ENCODE assay signal across 13 cellular contexts in the genomic region with DNA sequence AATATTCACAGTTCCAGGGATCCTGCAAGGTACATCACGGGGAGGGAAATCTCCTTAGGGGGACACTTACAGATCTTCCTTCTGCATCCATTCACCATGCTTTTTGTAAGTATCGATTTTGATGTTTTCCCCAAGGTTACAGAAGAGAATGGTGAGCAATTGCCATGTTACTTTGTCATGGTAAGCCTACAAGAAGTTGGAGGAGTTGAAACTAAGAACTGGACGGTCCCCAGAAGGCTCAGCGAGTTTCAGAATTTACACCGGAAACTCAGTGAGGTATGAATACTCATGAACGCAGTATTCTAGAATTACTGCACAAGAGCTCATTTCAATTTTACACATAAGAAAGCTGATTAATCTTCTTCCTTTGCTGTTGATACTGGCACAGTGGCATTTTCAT. TPM values are rescaled to one million over a fixed set of nuclear protein-coding genes. Genes with fewer than 3 reads are reported as not detected.
A peak's percentile ranks its signal among the peaks of the same experiment; 100 is the strongest.
DNase-seq lines count a peak whose midpoint lies in the region; ATAC-seq, FAIRE-seq and TF ChIP-seq lines count a peak whose summit lies in the region.
"Had no signal": no experiment of that assay in that cellular context is flagged by ENCODE, and none has a peak within 500 bp of the region (broad histone marks: within the 10 kb centered on the region; RNA-seq: fewer than 3 reads in every experiment).

No MANE protein-coding gene starts in this region.

- no peaks in the 10 kb centered on the region for H3K79me2 ChIP-seq in mesendoderm (ENCODE audit: control insufficient read depth, insufficient read depth, low read length)

- H3K4ac ChIP-seq in mesendoderm (ENCODE audit: low read depth, low read length): no peak overlapping the region

- no peak for TF ChIP-seq CTCF in right atrium auricular region (IDR thresholded peaks at IDR 0.05)

- ATAC-seq in GM18520 (IDR thresholded peaks at IDR 0.05; ENCODE audit: unreplicated experiment) (peak; percentile 53), GM21367 (IDR thresholded peaks at IDR 0.05; ENCODE audit: unreplicated experiment) (peak; percentile 63), HG03066 (IDR thresholded peaks at IDR 0.05; ENCODE audit: low read depth, unreplicated experiment) (peak; percentile 47), left ventricle myocardium superior (no peak)
- peak; percentile 83 for ATAC-seq in activated T-helper 17 cell treated with anti-CD3 and anti-CD28 coated beads, Interleukin-2, amount 50 U/mL, for 72 hours (replicated peaks)
- ATAC-seq: naive thymus-derived CD4-positive, alpha-beta T cell had no signal

- H3K27ac Mint-ChIP-seq in activated T-helper 17 cell treated with anti-CD3 and anti-CD28 coated beads, Interleukin-2, amount 50 U/mL, for 72 hours: peak overlapping the region; percentile 70

- H3K27me3 Mint-ChIP-seq in activated T-helper 17 cell treated with anti-CD3 and anti-CD28 coated beads, Interleukin-2, amount 50 U/mL, for 72 hours: no peaks in the 10 kb centered on the region
- H3K27me3 Mint-ChIP-seq: naive thymus-derived CD4-positive, alpha-beta T cell had no signal

- no peak overlapping the region for H2AK5ac ChIP-seq in mesendoderm (ENCODE audit: low read length)

- peak overlapping the region; percentile 58 for H3K4me3 Mint-ChIP-seq in activated T-helper 17 cell treated with anti-CD3 and anti-CD28 coated beads, Interleukin-2, amount 50 U/mL, for 72 hours
- H3K4me3 Mint-ChIP-seq: naive thymus-derived CD4-positive, alpha-beta T cell had no signal

- H2BK120ac ChIP-seq in mesendoderm (ENCODE audit: low read depth, low read length): no peak overlapping the region

- H3K4me1 Mint-ChIP-seq in activated T-helper 17 cell treated with anti-CD3 and anti-CD28 coated beads, Interleukin-2, amount 50 U/mL, for 72 hours: peaks cover 41% of the 10 kb centered on the region

- no peak overlapping the region for H4K5ac ChIP-seq in mesendoderm (ENCODE audit: low read length)

- H3K23ac ChIP-seq in mesendoderm (ENCODE audit: low read length): no peak overlapping the region

- DNase-seq in small intestine (no peak), right atrium auricular region (ENCODE audit: low spot score) (no peak), mesendoderm (no peak), left ventricle myocardium superior (no peak)
- DNase-seq: Caco-2; naive thymus-derived CD4-positive, alpha-beta T cell; NCI-H187; OCI-M1; T-helper 9 cell had no signal

- FAIRE-seq in small intestine (lab: Jason Lieb, UNC): no peak

- H3K36me3 ChIP-seq in small intestine (ENCODE audit: control insufficient read depth in 2 of 2, insufficient read depth in 2 of 2, low read length in 2 of 2) (no peaks in the 10 kb centered on the region), right atrium auricular region (peaks cover 18% of the 10 kb centered on the region), mesendoderm (ENCODE audit: control insufficient read depth, insufficient read depth, low read length) (no peaks in the 10 kb centered on the region)

- no peaks in the 10 kb centered on the region for H3K79me1 ChIP-seq in mesendoderm (ENCODE audit: low read length)

- H3K4me1 ChIP-seq in small intestine (ENCODE audit: control insufficient read depth in 2 of 2, insufficient read depth in 1 of 2, low read depth in 1 of 2, low read length in 1 of 2) (no peaks in the 10 kb centered on the region), right atrium auricular region (peaks cover 0 to 14% of the 10 kb centered on the region in 2 donors), mesendoderm (ENCODE audit: control insufficient read depth, low read depth, low read length) (no peaks in the 10 kb centered on the region)
- H3K4me1 ChIP-seq: Caco-2 had no signal

- H3K4me3 ChIP-seq in small intestine (ENCODE audit: low read depth in 1 of 2, low read length in 2 of 2) (no peak overlapping the region), right atrium auricular region (no peak overlapping the region), mesendoderm (ENCODE audit: low read length) (no peak overlapping the region)

- WGBS in small intestine, 3 donors: 83 to 91% (median 85%) methylated on average over 6 of the region's 6 CpGs
- WGBS in mesendoderm (ENCODE audit: extremely low coverage, insufficient coverage, low lambda C conversion rate): no CpG with 5 or more reads among the region's 6 CpGs

- H2BK5ac ChIP-seq in mesendoderm (ENCODE audit: low read length): no peak overlapping the region

- no peak overlapping the region for H4K8ac ChIP-seq in mesendoderm (ENCODE audit: low read depth, low read length)

- intact Hi-C loops in left ventricle myocardium superior (cut with micrococcal nuclease): no loop called here

- H2BK15ac ChIP-seq in mesendoderm (replicated peaks; ENCODE audit: low read depth): no peak overlapping the region

- no peak overlapping the region for H3K18ac ChIP-seq in mesendoderm (ENCODE audit: low read length)

- no peaks in the 10 kb centered on the region for H3K9me3 ChIP-seq in small intestine (ENCODE audit: control insufficient read depth, low read depth)
- no peaks in the 10 kb centered on the region for H3K9me3 ChIP-seq in right atrium auricular region

- H3K9me3 Mint-ChIP-seq in activated T-helper 17 cell treated with anti-CD3 and anti-CD28 coated beads, Interleukin-2, amount 50 U/mL, for 72 hours: no peaks in the 10 kb centered on the region

- H3K36me3 Mint-ChIP-seq in activated T-helper 17 cell treated with anti-CD3 and anti-CD28 coated beads, Interleukin-2, amount 50 U/mL, for 72 hours (ENCODE audit: low read depth): peaks cover 57% of the 10 kb centered on the region

- no peak overlapping the region for H3K56ac ChIP-seq in mesendoderm (ENCODE audit: low read length)

- no peak overlapping the region for H3K9ac ChIP-seq in mesendoderm (ENCODE audit: low read length)

- no peak overlapping the region for H3K4me2 ChIP-seq in mesendoderm (ENCODE audit: low read length)

- H3K27me3 ChIP-seq in small intestine (ENCODE audit: control insufficient read depth in 2 of 2, insufficient read depth in 2 of 2, low read length in 2 of 2) (no peaks in the 10 kb centered on the region), right atrium auricular region (no peaks in the 10 kb centered on the region), mesendoderm (ENCODE audit: insufficient read depth, low read length, poor library complexity) (no peaks in the 10 kb centered on the region)

- H3K27ac ChIP-seq in small intestine (ENCODE audit: low read depth in 1 of 2, low read length in 1 of 2) (no peak overlapping the region), right atrium auricular region (no peak overlapping the region), mesendoderm (ENCODE audit: low read depth, low read length) (no peak overlapping the region)

RNA-seq across cellular contexts. Expression of gene LRP2BP, which starts 53.9 kb away (rescaled TPM):
- total RNA-seq in activated T-helper 17 cell treated with anti-CD3 and anti-CD28 coated beads, Interleukin-2, amount 50 U/mL, for 72 hours: 1 to 10 TPM; 1.2 to 5.7 TPM
- polyA plus RNA-seq in small intestine: under 1 TPM in 2 of 3 donors, not detected in 1; 0.21 to 0.22 TPM
- 1 to 10 TPM in 1 of 2 donors, under 1 TPM in 1; 0.79 to 1.3 TPM for total RNA-seq in right atrium auricular region
- 0.15 TPM for polyA plus RNA-seq in mesendoderm (2013, experiment 1 of 2)
- polyA plus RNA-seq in mesendoderm (2013, experiment 2 of 2): 0.14 TPM
- total RNA-seq in left ventricle myocardium superior: 2.4 TPM

RNA-seq across cellular contexts. Expression of gene ANKRD37, which starts 54.8 kb away (rescaled TPM):
- 100 to 1,000 TPM in 1 of 2 donors, 10 to 100 TPM in 1; 51.5 to 171 TPM for total RNA-seq in activated T-helper 17 cell treated with anti-CD3 and anti-CD28 coated beads, Interleukin-2, amount 50 U/mL, for 72 hours
- 10 to 100 TPM in 1 of 3 donors, 1 to 10 TPM in 2; 8.2 to 12.7 (median 8.5) TPM for polyA plus RNA-seq in small intestine
- total RNA-seq in right atrium auricular region (10 to 100 TPM in 1 of 2 donors, 1 to 10 TPM in 1; 5.5 to 13.8 TPM), left ventricle myocardium superior (15.2 TPM)
- polyA plus RNA-seq in mesendoderm (2013, experiment 1 of 2): 1.3 TPM
- 1.4 TPM for polyA plus RNA-seq in mesendoderm (2013, experiment 2 of 2)
